21 cellular contexts compared by ENCODE assay signal in the genomic region with DNA sequence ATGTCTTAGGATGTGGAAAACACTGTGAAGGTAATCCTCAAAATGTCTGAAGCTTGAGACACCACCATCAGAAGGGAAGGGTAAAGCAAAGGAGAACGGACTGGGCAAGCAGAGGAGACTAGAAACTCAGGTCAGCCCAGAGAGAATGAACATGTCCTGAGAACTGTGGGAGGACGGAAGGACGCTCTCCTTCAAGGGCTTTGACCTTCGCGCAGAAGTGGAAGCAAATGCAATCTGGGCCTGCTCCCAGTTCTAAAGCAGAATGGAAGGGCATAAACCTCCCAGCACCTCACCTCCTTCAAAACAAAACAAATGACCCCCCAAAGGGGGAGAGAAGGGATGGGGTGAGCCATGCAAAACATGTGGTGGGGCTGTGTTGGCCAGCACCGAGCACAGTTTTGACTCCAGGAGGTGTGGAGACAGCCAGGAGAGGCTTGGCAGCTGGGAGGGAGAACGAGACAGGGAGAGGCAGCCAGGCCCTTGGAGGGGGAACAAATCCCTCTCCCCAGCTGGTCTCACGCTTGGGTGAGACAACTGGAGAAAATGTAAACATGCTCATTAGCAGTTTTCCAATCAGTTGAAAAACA.
A peak's percentile ranks its signal among the peaks of the same experiment; 100 is the strongest.
DNase-seq lines count a peak whose midpoint lies in the region; ATAC-seq and TF ChIP-seq lines count a peak whose summit lies in the region.
"Had no signal": no experiment of that assay in that cellular context is flagged by ENCODE, and none has a peak within 500 bp of the region (broad histone marks: within the 10 kb centered on the region; RNA-seq: fewer than 3 reads in every experiment).

No MANE protein-coding gene starts in this region.

- 55 to 71% (median 61%) methylated on average over 8 of the region's 8 CpGs for WGBS in heart left ventricle, 4 donors
- WGBS in testis, 2 donors, result 52 to 56% methylated on average over 8 of the region's 8 CpGs

- intact Hi-C loops in heart left ventricle (cut with DNase I), result loop anchor here in 1 of 10 donors (2.0 kb wide), 1 partner anchor 137 kb away; no protein-coding TSS in a partner anchor
- intact Hi-C loops in testis (cut with DNase I; ENCODE audit: low total_unique reads), result no loop called here
- intact Hi-C loops in dorsolateral prefrontal cortex (cut with DNase I), result no loop called here

- no peak overlapping the region for H3K4me3 Mint-ChIP-seq in nephron
- H3K4me3 Mint-ChIP-seq: CD4-positive, alpha-beta memory T cell had no signal

- TF ChIP-seq CTCF in heart left ventricle (IDR thresholded peaks at IDR 0.05), result no peak
- TF ChIP-seq CTCF in nephron (IDR thresholded peaks at IDR 0.05; ENCODE audit: unreplicated experiment in 3 of 3), result no peak
- TF ChIP-seq CTCF in testis (IDR thresholded peaks at IDR 0.05), result no peak
- TF ChIP-seq CTCF in dorsolateral prefrontal cortex (IDR thresholded peaks at IDR 0.05 in 54 of 56, conservative IDR thresholded peaks at IDR 0.05 in 2 of 56; ENCODE audit: low read depth in 1 of 56, partially characterized antibody in 56 of 56), result no peak

- H3K4me3 ChIP-seq in heart left ventricle (no peak overlapping the region), testis (no peak overlapping the region), dorsolateral prefrontal cortex (no peak overlapping the region)
- H3K4me3 ChIP-seq: BLaER1 treated with 17β-estradiol and CSF1 and Interleukin-3, amounts not matched to agents 10 nM and 100 nM; GM12878 had no signal

- H3K27me3 Mint-ChIP-seq in nephron (ENCODE audit: low read depth), result peaks cover 4% of the 10 kb centered on the region

- DNase-seq in NCI-H82 (lab: John Stamatoyannopoulos, UW), result peak; percentile 6
- no peak for DNase-seq in NCI-H82 treated with DMSO at 0.1 percent for 48 hours (lab: John Stamatoyannopoulos, UW; ENCODE audit: unreplicated experiment)
- DNase-seq in heart left ventricle, result peak in 1 of 5 donors; percentile 31
- DNase-seq in testis, result peak; percentile 42
- no peak for DNase-seq in activated CD4-positive, alpha-beta T cell treated with anti-CD3 and anti-CD28 coated beads, Interleukin-2, amount 50 U/mL, for 48 hours
- DNase-seq in dorsolateral prefrontal cortex, result no peak
- DNase-seq: 8988T; Caco-2; CD4-positive, alpha-beta memory T cell; DND-41; H7; NCI-H1092 treated with DMSO at 0.1 percent for 48 hours; NCI-H1436 treated with DMSO at 0.1 percent for 48 hours; NCI-H1930; NCI-H226; NCI-H510A treated with DMSO at 0.1 percent for 48 hours; NCI-H774 had no signal

- H3K27ac ChIP-seq in heart left ventricle (no peak overlapping the region), testis (no peak overlapping the region), dorsolateral prefrontal cortex (no peak overlapping the region)
- H3K27ac ChIP-seq: BLaER1 treated with 17β-estradiol and CSF1 and Interleukin-3, amounts not matched to agents 10 nM and 100 nM; KMS-11 had no signal

- H3K27ac Mint-ChIP-seq in nephron, result peak overlapping the region in 2 of 3 experiments; percentile 37 to 61
- H3K27ac Mint-ChIP-seq: CD4-positive, alpha-beta memory T cell had no signal

- H3K9me3 Mint-ChIP-seq in nephron, result no peaks in the 10 kb centered on the region

- H3K36me3 Mint-ChIP-seq in nephron (ENCODE audit: low read depth), result no peaks in the 10 kb centered on the region
- H3K36me3 Mint-ChIP-seq: CD4-positive, alpha-beta memory T cell had no signal

- no peaks in the 10 kb centered on the region for H3K9me3 ChIP-seq in heart left ventricle
- no peaks in the 10 kb centered on the region for H3K9me3 ChIP-seq in testis
- H3K9me3 ChIP-seq: BLaER1 treated with 17β-estradiol and CSF1 and Interleukin-3, amounts not matched to agents 10 nM and 100 nM; Caco-2 had no signal

- H3K4me1 Mint-ChIP-seq in nephron, result peaks cover 22% of the 10 kb centered on the region
- H3K4me1 Mint-ChIP-seq: CD4-positive, alpha-beta memory T cell had no signal

- no peak for TF ChIP-seq POLR2A in heart left ventricle (IDR thresholded peaks at IDR 0.05)
- no peak for TF ChIP-seq POLR2A in testis (IDR thresholded peaks at IDR 0.05)

- H3K36me3 ChIP-seq in heart left ventricle, result no peaks in the 10 kb centered on the region
- H3K36me3 ChIP-seq in testis (ENCODE audit: low read depth, missing control alignments), result no peaks in the 10 kb centered on the region
- H3K36me3 ChIP-seq: BLaER1 treated with 17β-estradiol and CSF1 and Interleukin-3, amounts not matched to agents 10 nM and 100 nM had no signal

- H3K27me3 ChIP-seq in heart left ventricle, result peaks cover 0 to 3% (median 0%) of the 10 kb centered on the region in 9 donors
- no peaks in the 10 kb centered on the region for H3K27me3 ChIP-seq in testis
- no peaks in the 10 kb centered on the region for H3K27me3 ChIP-seq in dorsolateral prefrontal cortex
- H3K27me3 ChIP-seq: BLaER1 treated with 17β-estradiol and CSF1 and Interleukin-3, amounts not matched to agents 10 nM and 100 nM had no signal

- ATAC-seq in heart left ventricle, result peak in 3 of 4 donors; percentile 44 to 71 (median 45)
- ATAC-seq: GM12878 had no signal

- H3K4me1 ChIP-seq in heart left ventricle (peaks cover 0 to 10% (median 0%) of the 10 kb centered on the region in 12 donors), testis (peaks cover 5% of the 10 kb centered on the region)
- H3K4me1 ChIP-seq: BLaER1 treated with 17β-estradiol and CSF1 and Interleukin-3, amounts not matched to agents 10 nM and 100 nM; Caco-2 had no signal

Comparison
In these comparisons a context has a peak if more than half of its experiments do, and no peak if none do; other contexts are left out.
1. DNase-seq: peak in NCI-H82 (single experiment) and testis (single experiment); none in NCI-H82 treated with DMSO at 0.1 percent for 48 hours (single experiment), activated CD4-positive, alpha-beta T cell treated with anti-CD3 and anti-CD28 coated beads, Interleukin-2, amount 50 U/mL, for 48 hours (0 of 2) and dorsolateral prefrontal cortex (0 of 10).